ENCODE assay signal across 25 cellular contexts in the genomic region with DNA sequence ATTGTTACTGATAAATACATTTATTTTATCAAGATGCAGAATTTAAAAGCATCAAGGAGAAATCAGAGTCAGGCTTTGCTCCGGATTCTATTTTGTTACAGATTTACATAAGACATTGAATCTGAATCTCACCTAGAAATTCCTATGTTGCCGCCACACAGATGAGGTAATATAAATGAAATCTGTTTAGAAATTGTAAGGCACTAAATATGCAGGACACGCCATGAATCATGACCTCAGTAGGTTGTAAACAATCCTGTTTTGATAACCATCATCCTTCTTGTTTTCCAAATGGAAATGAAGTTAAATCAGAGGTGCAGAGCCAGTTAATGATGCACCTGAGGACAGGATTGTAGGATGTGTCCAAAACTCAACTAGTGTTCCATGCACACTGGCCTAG.
"Had no signal": no experiment of that assay in that cellular context is flagged by ENCODE, and none has a peak within 500 bp of the region (broad histone marks: within the 10 kb centered on the region; RNA-seq: fewer than 3 reads in every experiment).

No MANE protein-coding gene starts in this region.

- FAIRE-seq: endothelial cell of umbilical vein, frontal cortex, keratinocyte had no signal

- H3K36me3 ChIP-seq: esophagus squamous epithelium, lower lobe of right lung, prostate gland, sigmoid colon, tibial artery, upper lobe of left lung, uterus had no signal

- H3K27ac ChIP-seq: coronary artery, esophagus squamous epithelium, lower lobe of right lung, prostate gland, sigmoid colon, testis, tibial artery, upper lobe of left lung, uterus had no signal

- DNase-seq: dermis blood vessel endothelial cell; effector memory CD4-positive, alpha-beta T cell; erythroblast; esophagus squamous epithelium; hypothalamus; left ventricle myocardium superior; lower lobe of right lung; naive thymus-derived CD8-positive, alpha-beta T cell; nephron progenitor cell; nucleus accumbens; right cardiac atrium; sigmoid colon; stimulated activated CD4-positive, alpha-beta T cell treated with anti-CD3 and anti-CD28 coated beads, Interleukin-4, amount 100 ng/mL, for 4 hours; stimulated activated naive CD8-positive, alpha-beta T cell treated with anti-CD3 and anti-CD28 coated beads, Interleukin-15, Interleukin-2, amounts not matched to agents 100 U/mL and 50 U/mL, for 24 hours; substantia nigra; testis; tibial artery; upper lobe of left lung; uterus had no signal

- H3K4me3 ChIP-seq: coronary artery, esophagus squamous epithelium, lower lobe of right lung, prostate gland, sigmoid colon, testis, tibial artery, upper lobe of left lung, uterus had no signal

- H3K4me1 ChIP-seq: esophagus squamous epithelium, lower lobe of right lung, prostate gland, sigmoid colon, testis, tibial artery, upper lobe of left lung, uterus had no signal

- H3K27me3 ChIP-seq: esophagus squamous epithelium, sigmoid colon, testis, tibial artery, upper lobe of left lung, uterus had no signal

- ATAC-seq: left ventricle myocardium superior; lower lobe of right lung; naive thymus-derived CD8-positive, alpha-beta T cell; right cardiac atrium; stimulated activated memory B cell treated with anti-CD40 and anti-IgM and Interleukin-4, amounts not matched to agents 10 μg/mL and 1 μg/mL and 100 μg/mL, for 72 hours; stimulated activated naive CD8-positive, alpha-beta T cell treated with anti-CD3 and anti-CD28 coated beads, Interleukin-15, Interleukin-2, amounts not matched to agents 100 U/mL and 50 U/mL, for 24 hours had no signal

- H3K9me3 ChIP-seq: esophagus squamous epithelium, lower lobe of right lung, prostate gland, sigmoid colon, testis, tibial artery, upper lobe of left lung, uterus had no signal
